In genomic region chr2:119134775-119135174, GRCh38 we compare ENCODE assay signal across 32 cellular contexts. TPM values are rescaled to one million over a fixed set of nuclear protein-coding genes. Genes with fewer than 3 reads are reported as not detected.
"Had no signal": no experiment of that assay in that cellular context is flagged by ENCODE, and none has a peak within 500 bp of the region (broad histone marks: within the 10 kb centered on the region; RNA-seq: fewer than 3 reads in every experiment).

No MANE protein-coding gene starts in this region.

- H3K27me3 ChIP-seq: hepatocyte, ovary, tibial nerve, upper lobe of left lung had no signal

- H3K79me2 ChIP-seq: hepatocyte had no signal

- H3K4me1 Mint-ChIP-seq: immature natural killer cell; stimulated activated naive B cell treated with anti-CD40 and anti-IgM and Interleukin-4, amounts not matched to agents 10 μg/mL and 1 μg/mL and 100 μg/mL, for 72 hours had no signal

- H3K4me3 ChIP-seq: dorsolateral prefrontal cortex, gastrocnemius medialis, heart left ventricle, hepatocyte, lower lobe of right lung, ovary, psoas muscle, skin epidermis, thoracic aorta, tibial nerve, upper lobe of left lung had no signal

- H3K27ac Mint-ChIP-seq: endodermal cell; immature natural killer cell; nephron progenitor cell; stimulated activated naive B cell treated with anti-CD40 and anti-IgM and Interleukin-4, amounts not matched to agents 10 μg/mL and 1 μg/mL and 100 μg/mL, for 72 hours; stimulated activated naive CD8-positive, alpha-beta T cell treated with anti-CD3 and anti-CD28 coated beads, Interleukin-15, Interleukin-2, amounts not matched to agents 100 ng/mL and 50 ng/mL, for 24 hours had no signal

- H3K9me3 ChIP-seq: gastrocnemius medialis, lower lobe of right lung, ovary, psoas muscle, thoracic aorta, upper lobe of left lung had no signal

- DNase-seq: dorsolateral prefrontal cortex; effector CD8-positive, alpha-beta T cell; endodermal cell; foreskin fibroblast; gastrocnemius medialis; heart left ventricle; immature natural killer cell; islet precursor cell; kidney glomerular epithelial cell; left colon; left ventricle myocardium superior; lower lobe of right lung; nephron progenitor cell; occipital lobe; ovary; posterior cingulate gyrus; psoas muscle; right cardiac atrium; stimulated activated CD4-positive, alpha-beta T cell treated with anti-CD3 and anti-CD28 coated beads, Interleukin-15, amount 100 ng/mL, for 24 hours; stimulated activated CD4-positive, alpha-beta T cell treated with anti-CD3 and anti-CD28 coated beads, Interleukin-2, amount 100 ng/mL, for 48 hours; stimulated activated naive B cell treated with anti-CD40 and anti-IgM and Interleukin-4, amounts not matched to agents 10 μg/mL and 1 μg/mL and 100 μg/mL, for 72 hours had no signal

- H3K4me2 ChIP-seq: hepatocyte had no signal

- H3K27ac ChIP-seq: dorsolateral prefrontal cortex, epithelial cell of prostate, gastrocnemius medialis, heart left ventricle, hepatocyte, lower lobe of right lung, ovary, psoas muscle, skin epidermis, thoracic aorta, tibial nerve, upper lobe of left lung had no signal

- H3K4me1 ChIP-seq: gastrocnemius medialis, heart left ventricle, lower lobe of right lung, psoas muscle, tibial nerve, upper lobe of left lung had no signal

- ATAC-seq: esophagus mucosa; gastrocnemius medialis; heart left ventricle; left colon; left ventricle myocardium superior; lower lobe of right lung; naive thymus-derived CD8-positive, alpha-beta T cell; psoas muscle; right cardiac atrium; stimulated activated naive B cell treated with anti-CD40 and anti-IgM and Interleukin-4, amounts not matched to agents 10 μg/mL and 1 μg/mL and 100 μg/mL, for 72 hours had no signal

- H3K36me3 Mint-ChIP-seq: immature natural killer cell; naive thymus-derived CD8-positive, alpha-beta T cell had no signal

- H2AFZ ChIP-seq: hepatocyte had no signal

- H3K9me3 Mint-ChIP-seq: endodermal cell; immature natural killer cell; stimulated activated naive CD8-positive, alpha-beta T cell treated with anti-CD3 and anti-CD28 coated beads, Interleukin-15, Interleukin-2, amounts not matched to agents 100 ng/mL and 50 ng/mL, for 24 hours had no signal

- H3K4me3 Mint-ChIP-seq: endodermal cell; immature natural killer cell; naive thymus-derived CD8-positive, alpha-beta T cell; nephron progenitor cell; stimulated activated naive B cell treated with anti-CD40 and anti-IgM and Interleukin-4, amounts not matched to agents 10 μg/mL and 1 μg/mL and 100 μg/mL, for 72 hours; stimulated activated naive CD8-positive, alpha-beta T cell treated with anti-CD3 and anti-CD28 coated beads, Interleukin-15, Interleukin-2, amounts not matched to agents 100 ng/mL and 50 ng/mL, for 24 hours had no signal

- H3K36me3 ChIP-seq: gastrocnemius medialis, heart left ventricle, lower lobe of right lung, ovary, thoracic aorta, tibial nerve, upper lobe of left lung had no signal

RNA-seq across cellular contexts. Expression of gene C1QL2, which starts 23.8 kb away (rescaled TPM):
- total RNA-seq: endodermal cell; esophagus mucosa; gastrocnemius medialis; left colon; left ventricle myocardium superior; lower lobe of right lung; mesenteric fat pad; naive thymus-derived CD8-positive, alpha-beta T cell; psoas muscle; renal cortical epithelial cell; right cardiac atrium; thoracic aorta; tibial nerve; upper lobe of left lung had no signal
- polyA plus RNA-seq: immature natural killer cell; naive thymus-derived CD8-positive, alpha-beta T cell; ovary; right cardiac atrium had no signal
